In the genomic region with DNA sequence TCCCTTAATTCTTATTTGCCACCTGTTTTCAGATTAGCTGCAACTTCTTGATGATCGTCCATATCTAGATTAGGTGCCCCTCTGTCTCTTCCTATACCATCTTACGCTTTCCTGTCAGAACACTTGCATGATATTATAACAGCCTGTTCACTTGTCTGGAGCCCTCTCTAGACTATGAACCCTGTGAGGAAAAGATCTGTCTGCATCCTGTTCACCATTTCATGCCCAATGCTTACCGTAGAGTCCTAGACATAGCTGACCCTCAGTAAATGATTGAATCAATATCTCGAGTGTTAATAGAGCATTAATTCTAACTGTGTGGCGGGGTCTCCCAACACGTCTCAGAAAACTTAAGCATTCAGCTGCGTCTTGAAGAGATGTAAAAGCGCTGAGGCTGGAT, we compare ENCODE assay signal across 9 cellular contexts. TPM values are rescaled to one million over a fixed set of nuclear protein-coding genes. Genes with fewer than 3 reads are reported as not detected.
"Had no signal": no experiment of that assay in that cellular context is flagged by ENCODE, and none has a peak within 500 bp of the region (broad histone marks: within the 10 kb centered on the region; RNA-seq: fewer than 3 reads in every experiment).

No MANE protein-coding gene starts in this region.

- FAIRE-seq: HTR-8/SVneo had no signal

- DNase-seq: GM23248, GOT3, H7, HFFc6, KBM-7 had no signal

- H3K36me3 ChIP-seq: HAP-1 had no signal

- ATAC-seq: HCT116 had no signal

- H3K4me3 ChIP-seq: GM23248, HAP-1 had no signal

- H3K9ac ChIP-seq: GM23248 had no signal

- H3K9me3 ChIP-seq: HAP-1 had no signal

- H3K27ac ChIP-seq: GM23248 had no signal

- H2AFZ ChIP-seq: GM23248 had no signal

RNA-seq across cellular contexts. Expression of a gene that starts 31.8 kb away (rescaled TPM):
- polyA plus RNA-seq: IgD-negative memory B cell had no signal
